ENCODE assay signal across 24 cellular contexts in genomic region chr10:526651-527312, GRCh38.
DNase-seq lines count a peak whose midpoint lies in the region; ATAC-seq, FAIRE-seq and TF ChIP-seq lines count a peak whose summit lies in the region.
"Had no signal": no experiment of that assay in that cellular context is flagged by ENCODE, and none has a peak within 500 bp of the region (broad histone marks: within the 10 kb centered on the region; RNA-seq: fewer than 3 reads in every experiment).

No MANE protein-coding gene starts in this region.

- H2BK15ac ChIP-seq in IMR-90 (ENCODE audit: low read depth, low read length) (no peak overlapping the region), H1 (ENCODE audit: low read length) (no peak overlapping the region)

- WGBS in IMR-90 (ENCODE audit: extremely low coverage in 2 of 2, insufficient read length in 1 of 2), 2 experiments: 92% methylated on average over 18 of the region's 21 CpGs; no CpG with 5 or more reads in 1 of the 2 experiments
- WGBS in H1 (ENCODE audit: extremely low coverage in 1 of 2, insufficient coverage in 1 of 2, insufficient read length in 1 of 2, insufficient replicate concordance in 2 of 2, low coverage in 1 of 2, low lambda C conversion rate in 2 of 2, missing lambda C conversion rate in 1 of 2), 2 experiments: 91% methylated on average over 20 of the region's 21 CpGs; no CpG with 5 or more reads in 1 of the 2 experiments
- whole genome bisulfite sequencing in trophoblast cell (ENCODE audit: extremely low coverage, insufficient coverage, insufficient read length): no CpG with 5 or more reads among the region's 21 CpGs

- DNase-seq in NCI-H510A (lab: John Stamatoyannopoulos, UW) (peak; percentile 33), NCI-H510A treated with DMSO at 0.1 percent for 48 hours (lab: John Stamatoyannopoulos, UW) (no peak), IMR-90 (no peak), H1 (ENCODE audit: low read depth in 1 of 2, low spot score in 2 of 2) (no peak), trophoblast cell (peak; percentile 20 to 29), SKM-1 (lab: John Stamatoyannopoulos, UW; ENCODE audit: unreplicated experiment) (no peak), NCI-H2171 treated with DMSO at 0.1 percent for 48 hours (lab: John Stamatoyannopoulos, UW) (no peak), NCI-H128 (lab: John Stamatoyannopoulos, UW; ENCODE audit: unreplicated experiment) (no peak)
- DNase-seq: activated CD4-positive, alpha-beta T cell treated with anti-CD3 and anti-CD28 coated beads, Interleukin-2, amount 50 U/mL, for 48 hours; activated T-cell treated with anti-CD3 and anti-CD28 coated beads, Interleukin-2, amount 50 U/mL, for 1 hour; brain microvascular endothelial cell; dermis blood vessel endothelial cell; GDM1; immature natural killer cell; NCI-H187; NCI-H524 treated with DMSO at 0.1 percent for 48 hours; stimulated activated CD4-positive, alpha-beta T cell treated with anti-CD3 and anti-CD28 coated beads, Interleukin-15, amount 100 ng/mL, for 24 hours; stimulated activated naive CD4-positive, alpha-beta T cell; SW 1271 had no signal

- H3K27me3 ChIP-seq in IMR-90 (ENCODE audit: control insufficient read depth, insufficient read depth, low read length) (no peaks in the 10 kb centered on the region), H1 (replicated peaks in 1 of 4; ENCODE audit: control insufficient read depth in 3 of 4, extremely low read depth in 1 of 4, insufficient read depth in 3 of 4, low read length in 3 of 4) (no peaks in the 10 kb centered on the region), trophoblast cell (ENCODE audit: insufficient read depth, low read length) (no peaks in the 10 kb centered on the region)
- H3K27me3 ChIP-seq: brain microvascular endothelial cell, tibial nerve had no signal

- no peak overlapping the region for H4K5ac ChIP-seq in IMR-90 (ENCODE audit: low read depth, low read length)
- H4K5ac ChIP-seq in H1 (ENCODE audit: insufficient read length, low read depth, low read length): no peak overlapping the region

- 0 out of 2 replicates have a peak, but pooled peaks cover 2% of the 10 kb centered on the region for H3K36me3 ChIP-seq in IMR-90 (ENCODE audit: control insufficient read depth, insufficient read depth, low read length)
- no peaks in the 10 kb centered on the region for H3K36me3 ChIP-seq in H1 (ENCODE audit: control insufficient read depth in 2 of 4, insufficient read depth in 4 of 4, low read length in 3 of 4)
- no peaks in the 10 kb centered on the region for H3K36me3 ChIP-seq in trophoblast cell (ENCODE audit: control insufficient read depth in 1 of 2, insufficient read depth in 2 of 2, low read length in 2 of 2)
- H3K36me3 ChIP-seq: brain microvascular endothelial cell, HAP-1, tibial nerve had no signal

- in situ Hi-C loops in IMR-90 (cut with MboI; ENCODE audit: low sequenced_read_pairs): no loop called here

- dilution Hi-C loops in IMR-90 (cut with HindIII; ENCODE audit: low sequenced_read_pairs, unreplicated experiment): no loop called here

- no peak for TF ChIP-seq POLR2A in IMR-90 (IDR thresholded peaks at IDR 0.05; ENCODE audit: low read depth, low read length)
- TF ChIP-seq POLR2A in H1 (IDR thresholded peaks at IDR 0.05; ENCODE audit: control extremely low read depth in 1 of 2, low read depth in 2 of 2, low read length in 2 of 2): no peak

- H2AK9ac ChIP-seq in IMR-90 (replicated peaks; ENCODE audit: low read depth, low read length, poor library complexity): no peak overlapping the region

- FAIRE-seq in H1 (lab: Jason Lieb, UNC): no peak
- FAIRE-seq: GM18507 had no signal

- TF ChIP-seq EP300 in H1 (IDR thresholded peaks at IDR 0.05; ENCODE audit: borderline replicate concordance in 1 of 2, low read depth in 2 of 2, low read length in 2 of 2): no peak

- no peaks in the 10 kb centered on the region for H3K23me2 ChIP-seq in H1 (ENCODE audit: low read depth, low read length)

- H3K27ac ChIP-seq in IMR-90 (ENCODE audit: insufficient read depth, low read length) (peak overlapping the region; percentile 4; the same call in 1 of the 2 replicates), H1 (ENCODE audit: low read depth, low read length) (no peak overlapping the region), trophoblast cell (ENCODE audit: low read depth, low read length) (no peak overlapping the region)
- H3K27ac ChIP-seq: 22Rv1, brain microvascular endothelial cell, tibial nerve had no signal

- no peak overlapping the region for H3K4me3 ChIP-seq in IMR-90 (ENCODE audit: insufficient read depth, low read depth, low read length)
- H3K4me3 ChIP-seq in H1 (ENCODE audit: extremely low read depth in 1 of 4, insufficient read depth in 2 of 4, low read depth in 3 of 4, low read length in 4 of 4): no peak overlapping the region
- H3K4me3 ChIP-seq in trophoblast cell (ENCODE audit: low read depth, low read length): no peak overlapping the region
- H3K4me3 ChIP-seq: HAP-1, tibial nerve had no signal

- H4K12ac ChIP-seq in trophoblast cell (ENCODE audit: low read depth, low read length): no peak overlapping the region

- H3K79me2 ChIP-seq in H1 (ENCODE audit: control insufficient read depth in 1 of 2, insufficient read depth in 2 of 2, low read length in 2 of 2) (no peaks in the 10 kb centered on the region), trophoblast cell (ENCODE audit: control insufficient read depth, insufficient read depth, low read length, poor library complexity) (no peaks in the 10 kb centered on the region)

- no peak overlapping the region for H3K56ac ChIP-seq in IMR-90 (ENCODE audit: extremely low read depth, insufficient read depth, low read length)
- no peak overlapping the region for H3K56ac ChIP-seq in H1 (replicated peaks; ENCODE audit: insufficient read length, low read depth, low read length)

- no peak overlapping the region for H2BK12ac ChIP-seq in H1 (ENCODE audit: low read depth, low read length)
- no peak overlapping the region for H2BK12ac ChIP-seq in trophoblast cell (ENCODE audit: low read length)

- ATAC-seq in IMR-90 (ENCODE audit: low read depth): no peak
- ATAC-seq: Panc1 had no signal

- no TSS peak for BruUV-seq in IMR-90 (replicated peaks; lab: Mats Ljungman, UMichigan)

- no peak overlapping the region; the same call in 1 of the 2 replicates for H3K14ac ChIP-seq in IMR-90 (replicated peaks; ENCODE audit: low read depth, low read length)
- H3K14ac ChIP-seq in H1 (ENCODE audit: insufficient read length): no peak overlapping the region
- H3K14ac ChIP-seq in trophoblast cell (ENCODE audit: low read length): no peak overlapping the region

- TF ChIP-seq RAD21 in IMR-90 (IDR thresholded peaks at IDR 0.05; ENCODE audit: low read length) (no peak), H1 (IDR thresholded peaks at IDR 0.05 in 1 of 2, conservative IDR thresholded peaks at IDR 0.05 in 1 of 2; ENCODE audit: low read depth in 2 of 2, low read length in 2 of 2) (peak; percentile 44 to 59)

- H3K9ac ChIP-seq in IMR-90 (ENCODE audit: low read depth, low read length): no peak overlapping the region
- H3K9ac ChIP-seq in H1 (replicated peaks in 1 of 4; ENCODE audit: extremely low read depth in 1 of 4, low read depth in 3 of 4, low read length in 3 of 4): no peak overlapping the region
- no peak overlapping the region for H3K9ac ChIP-seq in trophoblast cell (ENCODE audit: low read length)

- H3K18ac ChIP-seq in IMR-90 (ENCODE audit: low read depth, low read length) (no peak overlapping the region), H1 (ENCODE audit: extremely low read depth, low read length) (no peak overlapping the region), trophoblast cell (ENCODE audit: low read length) (peak overlapping the region; percentile 19)

- H3K79me1 ChIP-seq in IMR-90 (ENCODE audit: low read depth in 1 of 2, low read length in 2 of 2) (peaks cover 64 to 95% of the 10 kb centered on the region in 2 experiments), H1 (ENCODE audit: low read depth, low read length) (peaks cover 8% of the 10 kb centered on the region), trophoblast cell (ENCODE audit: low read length) (no peaks in the 10 kb centered on the region)

- H3K4me2 ChIP-seq in IMR-90 (ENCODE audit: low read depth, low read length) (no peak overlapping the region; the same call in 1 of the 2 replicates), H1 (ENCODE audit: insufficient read depth in 1 of 2, low read depth in 2 of 2, low read length in 2 of 2) (no peak overlapping the region), trophoblast cell (ENCODE audit: low read length) (no peak overlapping the region)

- no peak overlapping the region for H4K8ac ChIP-seq in IMR-90 (ENCODE audit: low read depth in 2 of 2, low read length in 2 of 2)
- no peak overlapping the region; the same call in 1 of the 2 replicates for H4K8ac ChIP-seq in H1 (ENCODE audit: extremely low read depth, insufficient read depth, low read length)
- no peak overlapping the region for H4K8ac ChIP-seq in trophoblast cell (ENCODE audit: low read depth, low read length)

- peaks cover 98% of the 10 kb centered on the region for H4K20me1 ChIP-seq in IMR-90 (ENCODE audit: insufficient read depth, low read length)
- H4K20me1 ChIP-seq in H1 (replicated peaks in 1 of 2; ENCODE audit: control insufficient read depth in 1 of 2, insufficient read depth in 2 of 2, low read length in 2 of 2): peaks cover 7 to 11% of the 10 kb centered on the region in 2 experiments

- H3K4ac ChIP-seq in IMR-90 (ENCODE audit: low read depth, low read length) (no peak overlapping the region), H1 (replicated peaks; ENCODE audit: insufficient read length, low read depth, low read length) (no peak overlapping the region), trophoblast cell (ENCODE audit: low read depth, low read length) (no peak overlapping the region)

- H4K91ac ChIP-seq in IMR-90 (ENCODE audit: insufficient read depth, low read depth, low read length) (no peak overlapping the region), H1 (replicated peaks; ENCODE audit: insufficient read length, low read length) (no peak overlapping the region), trophoblast cell (ENCODE audit: low read depth, low read length) (no peak overlapping the region)

- H2AK5ac ChIP-seq in IMR-90 (ENCODE audit: low read depth, low read length): no peak overlapping the region; the same call in 1 of the 2 replicates
- H2AK5ac ChIP-seq in H1 (ENCODE audit: low read depth, low read length): no peak overlapping the region
- H2AK5ac ChIP-seq in trophoblast cell (ENCODE audit: low read length): no peak overlapping the region

- no peak overlapping the region for H2AFZ ChIP-seq in IMR-90 (replicated peaks; ENCODE audit: low read length, poor library complexity)
- no peak overlapping the region for H2AFZ ChIP-seq in H1 (ENCODE audit: low read length)
- no peak overlapping the region for H2AFZ ChIP-seq in trophoblast cell (ENCODE audit: insufficient read depth, low read length, poor library complexity)

- no peak overlapping the region for H2BK5ac ChIP-seq in IMR-90 (ENCODE audit: low read depth, low read length, poor library complexity, severe bottlenecking)
- no peak overlapping the region for H2BK5ac ChIP-seq in H1 (ENCODE audit: low read depth, low read length)
- no peak overlapping the region for H2BK5ac ChIP-seq in trophoblast cell (ENCODE audit: low read depth, low read length, poor library complexity)

- intact Hi-C loops in IMR-90 (cut with micrococcal nuclease): no loop called here

- H3K4me1 ChIP-seq in IMR-90 (ENCODE audit: control insufficient read depth, insufficient read depth, low read length) (peaks cover 21% of the 10 kb centered on the region), H1 (replicated peaks in 1 of 4; ENCODE audit: control insufficient read depth in 3 of 4, insufficient read depth in 4 of 4, low read length in 3 of 4) (no peaks in the 10 kb centered on the region; a peak in 1 of 7 replicates), trophoblast cell (ENCODE audit: control insufficient read depth in 1 of 2, insufficient read depth in 2 of 2, low read length in 2 of 2) (peaks cover 0 to 2% of the 10 kb centered on the region in 2 experiments)
- H3K4me1 ChIP-seq: HAP-1 had no signal

- H3K9me1 ChIP-seq in IMR-90 (ENCODE audit: insufficient read depth, low read length): peaks cover 37% of the 10 kb centered on the region

- H3K23ac ChIP-seq in IMR-90 (ENCODE audit: low read depth, low read length) (no peak overlapping the region), H1 (ENCODE audit: insufficient read length) (no peak overlapping the region), trophoblast cell (ENCODE audit: low read length) (no peak overlapping the region)

- H2BK20ac ChIP-seq in IMR-90 (ENCODE audit: low read depth, low read length): no peak overlapping the region
- no peak overlapping the region for H2BK20ac ChIP-seq in H1 (ENCODE audit: low read length)

- H3K9me3 ChIP-seq in IMR-90 (ENCODE audit: control insufficient read depth, insufficient read depth, low read length): no peaks in the 10 kb centered on the region
- no peaks in the 10 kb centered on the region for H3K9me3 ChIP-seq in H1 (ENCODE audit: insufficient read depth in 2 of 2, low read depth in 1 of 2, low read length in 1 of 2)
- H3K9me3 ChIP-seq in trophoblast cell (ENCODE audit: insufficient read depth, low read depth, low read length): no peaks in the 10 kb centered on the region
- H3K9me3 ChIP-seq: HAP-1, tibial nerve had no signal

- CTCF ChIA-PET in IMR-90 (lab: Yijun Ruan, JAX): no interaction called here
- CTCF ChIA-PET in H1 (lab: Charles Lee; ENCODE audit: partially characterized antibody): interaction anchor here (0.7 to 0.9 kb wide), 4 partner anchors 9 to 262 kb away, joined by 3 read pairs; no protein-coding TSS in a partner anchor

- no peak for TF ChIP-seq CTCF in IMR-90 (conservative IDR thresholded peaks at IDR 0.05; ENCODE audit: low read depth, low read length)
- TF ChIP-seq CTCF in H1 (IDR thresholded peaks at IDR 0.05; ENCODE audit: control extremely low read depth in 1 of 3, insufficient read depth in 1 of 3, low read depth in 1 of 3, low read length in 3 of 3): peak; percentile 41 to 69 (median 63)

- no peak overlapping the region for H2BK120ac ChIP-seq in IMR-90 (ENCODE audit: low read depth, low read length)
- no peak overlapping the region for H2BK120ac ChIP-seq in H1 (replicated peaks; ENCODE audit: low read depth, low read length)
- no peak overlapping the region for H2BK120ac ChIP-seq in trophoblast cell (ENCODE audit: insufficient read depth, low read length, poor library complexity)

- POLR2A ChIA-PET in IMR-90 (lab: Charles Lee; ENCODE audit: unreplicated experiment) (no interaction called here), H1 (lab: Charles Lee; ENCODE audit: partially characterized antibody) (interaction anchor here (0.7 kb wide), 1 partner anchor 108 kb away, joined by 4 read pairs; no protein-coding TSS in a partner anchor)

Comparison
In these comparisons a context has a peak if more than half of its experiments do, and no peak if none do; other contexts are left out.
1. DNase-seq: peak in NCI-H510A (single experiment) and trophoblast cell (2 of 2); none in NCI-H510A treated with DMSO at 0.1 percent for 48 hours (single experiment), IMR-90 (single experiment), H1 (0 of 2), SKM-1 (single experiment), NCI-H2171 treated with DMSO at 0.1 percent for 48 hours (single experiment) and NCI-H128 (single experiment).